In the genomic region with DNA sequence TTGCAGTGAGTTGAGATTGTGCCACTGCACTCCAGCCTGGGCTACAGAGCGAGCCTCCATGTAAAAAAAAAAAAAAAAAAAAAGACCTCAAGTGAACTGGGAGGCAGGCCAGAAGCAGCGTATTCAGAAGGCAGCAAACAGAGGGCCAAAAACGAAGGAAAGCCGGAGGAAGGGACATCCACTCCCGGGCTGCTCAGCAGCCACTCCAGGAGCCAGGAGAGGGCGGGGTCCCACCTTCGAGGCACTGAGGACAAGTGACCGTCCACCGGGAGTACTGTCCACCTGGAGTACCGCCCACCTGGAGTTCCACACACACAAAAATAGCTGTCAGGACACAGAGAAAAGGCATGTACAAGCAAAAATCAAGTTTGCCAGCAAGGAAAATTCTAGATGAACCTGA, we compare ENCODE assay signal across 17 cellular contexts. TPM values are rescaled to one million over a fixed set of nuclear protein-coding genes. Genes with fewer than 3 reads are reported as not detected.
DNase-seq lines count a peak whose midpoint lies in the region; ATAC-seq, FAIRE-seq and TF ChIP-seq lines count a peak whose summit lies in the region.
"Had no signal": no experiment of that assay in that cellular context is flagged by ENCODE, and none has a peak within 500 bp of the region (broad histone marks: within the 10 kb centered on the region; RNA-seq: fewer than 3 reads in every experiment).

No MANE protein-coding gene starts in this region.

- TF ChIP-seq CTCF in GM10266 (IDR thresholded peaks at IDR 0.05; ENCODE audit: control insufficient read depth, insufficient read depth, low read depth, missing control alignments) (no peak), keratinocyte (optimal IDR thresholded peaks at IDR 0.05 in 1 of 3, IDR thresholded peaks at IDR 0.05 in 1 of 3, conservative IDR thresholded peaks at IDR 0.05 in 1 of 3; ENCODE audit: extremely low read depth in 1 of 3, insufficient read depth in 2 of 3, low read length in 3 of 3) (no peak), colonic mucosa (IDR thresholded peaks at IDR 0.05) (no peak)

- intact Hi-C loops in colonic mucosa (cut with DNase I) = no loop called here

- H3K9me3 Mint-ChIP-seq in stimulated activated naive B cell treated with anti-CD40 and anti-IgM and Interleukin-4, amounts not matched to agents 10 μg/mL and 1 μg/mL and 100 μg/mL, for 72 hours = no peaks in the 10 kb centered on the region
- H3K9me3 Mint-ChIP-seq: activated T-helper 1 cell treated with anti-CD3 and anti-CD28 coated beads, Interleukin-12 subunit alpha, Interleukin-12 subunit beta, Interleukin-2, Interleukin-4 antibody, amounts not matched to agents 30 ng/mL and 10 ng/mL and 1 ng/mL, durations not matched to agents 14 hours and 24 hours and 36 hours; CD8-positive, alpha-beta T cell; central memory CD8-positive, alpha-beta T cell; naive B cell had no signal

- no peaks in the 10 kb centered on the region for H3K9me3 ChIP-seq in keratinocyte (ENCODE audit: control insufficient read depth, low read depth, low read length)
- H3K9me3 ChIP-seq in skeletal muscle satellite cell (replicated peaks; ENCODE audit: low read length) = no peaks in the 10 kb centered on the region
- no peaks in the 10 kb centered on the region for H3K9me3 ChIP-seq in colonic mucosa
- H3K9me3 ChIP-seq: thoracic aorta had no signal

- peaks cover 4% of the 10 kb centered on the region for H3K9me1 ChIP-seq in keratinocyte (ENCODE audit: control insufficient read depth, extremely low read depth, insufficient read depth, low read length)

- peaks cover 9 to 42% of the 10 kb centered on the region in 2 donors for H3K36me3 Mint-ChIP-seq in stimulated activated naive B cell treated with anti-CD40 and anti-IgM and Interleukin-4, amounts not matched to agents 10 μg/mL and 1 μg/mL and 100 μg/mL, for 72 hours
- H3K36me3 Mint-ChIP-seq: naive B cell had no signal

- no peaks in the 10 kb centered on the region for H3K27me3 ChIP-seq in keratinocyte (ENCODE audit: control insufficient read depth, extremely low read depth, insufficient read depth, low read length)
- no peaks in the 10 kb centered on the region for H3K27me3 ChIP-seq in skeletal muscle satellite cell (ENCODE audit: control insufficient read depth, insufficient read depth, low read length)
- H3K27me3 ChIP-seq in colonic mucosa = no peaks in the 10 kb centered on the region

- H3K27ac Mint-ChIP-seq in stimulated activated naive B cell treated with anti-CD40 and anti-IgM and Interleukin-4, amounts not matched to agents 10 μg/mL and 1 μg/mL and 100 μg/mL, for 72 hours = no peak overlapping the region
- H3K27ac Mint-ChIP-seq: activated T-helper 1 cell treated with anti-CD3 and anti-CD28 coated beads, Interleukin-12 subunit alpha, Interleukin-12 subunit beta, Interleukin-2, Interleukin-4 antibody, amounts not matched to agents 30 ng/mL and 10 ng/mL and 1 ng/mL, durations not matched to agents 14 hours and 24 hours and 36 hours; CD8-positive, alpha-beta T cell had no signal

- no peaks in the 10 kb centered on the region for H3K27me3 Mint-ChIP-seq in stimulated activated naive B cell treated with anti-CD40 and anti-IgM and Interleukin-4, amounts not matched to agents 10 μg/mL and 1 μg/mL and 100 μg/mL, for 72 hours
- H3K27me3 Mint-ChIP-seq: central memory CD8-positive, alpha-beta T cell; naive B cell had no signal

- no peak for ATAC-seq in esophagus mucosa
- ATAC-seq in stimulated activated naive B cell treated with anti-CD40 and anti-IgM and Interleukin-4, amounts not matched to agents 10 μg/mL and 1 μg/mL and 100 μg/mL, for 72 hours (replicated peaks) = no peak
- ATAC-seq: CD8-positive, alpha-beta T cell had no signal

- H3K79me2 ChIP-seq in keratinocyte (ENCODE audit: control insufficient read depth, insufficient read depth, low read length) = peaks cover 90% of the 10 kb centered on the region

- DNase-seq in GM10266 (ENCODE audit: extremely low spot score) = peak; percentile 16
- peak; percentile 65 for DNase-seq in cerebellar cortex (ENCODE audit: low spot score)
- DNase-seq in keratinocyte (ENCODE audit: low read depth, low spot score) = no peak
- DNase-seq in colonic mucosa = no peak
- DNase-seq in activated naive CD4-positive, alpha-beta T cell treated with Interleukin-2 at 50 U/mL for 16 hours = no peak
- DNase-seq in stimulated activated naive B cell treated with anti-CD40 and anti-IgM and Interleukin-4, amounts not matched to agents 10 μg/mL and 1 μg/mL and 100 μg/mL, for 72 hours = no peak
- DNase-seq: naive B cell, NCI-H226 had no signal

- H3K36me3 ChIP-seq in keratinocyte (ENCODE audit: control insufficient read depth in 2 of 2, extremely low read depth in 1 of 2, insufficient read depth in 2 of 2, low read length in 2 of 2) = peaks cover 11 to 17% of the 10 kb centered on the region in 2 experiments
- peaks cover 14% of the 10 kb centered on the region for H3K36me3 ChIP-seq in skeletal muscle satellite cell (ENCODE audit: insufficient read depth, low read length)
- no peaks in the 10 kb centered on the region for H3K36me3 ChIP-seq in colonic mucosa
- H3K36me3 ChIP-seq: thoracic aorta had no signal

- H3K9ac ChIP-seq in keratinocyte (ENCODE audit: control insufficient read depth, extremely low read depth, insufficient read depth, low read length) = peak overlapping the region; percentile 66
- peak overlapping the region; percentile 16 for H3K9ac ChIP-seq in skeletal muscle satellite cell (ENCODE audit: low read depth, low read length)
- peak overlapping the region in 1 of 2 donors; percentile 63 for H3K9ac ChIP-seq in colonic mucosa (ENCODE audit: low read depth in 2 of 2, low read length in 2 of 2)
- H3K9ac ChIP-seq: KMS-11 had no signal

- H3K4me3 Mint-ChIP-seq in stimulated activated naive B cell treated with anti-CD40 and anti-IgM and Interleukin-4, amounts not matched to agents 10 μg/mL and 1 μg/mL and 100 μg/mL, for 72 hours = no peak overlapping the region
- H3K4me3 Mint-ChIP-seq: activated T-helper 1 cell treated with anti-CD3 and anti-CD28 coated beads, Interleukin-12 subunit alpha, Interleukin-12 subunit beta, Interleukin-2, Interleukin-4 antibody, amounts not matched to agents 30 ng/mL and 10 ng/mL and 1 ng/mL, durations not matched to agents 14 hours and 24 hours and 36 hours; CD8-positive, alpha-beta T cell; central memory CD8-positive, alpha-beta T cell had no signal

- peak overlapping the region; percentile 60 for H3K27ac ChIP-seq in keratinocyte (ENCODE audit: control insufficient read depth, insufficient read depth, low read length)
- H3K27ac ChIP-seq in colonic mucosa = no peak overlapping the region
- H3K27ac ChIP-seq: KMS-11 had no signal

- peak overlapping the region in 2 of 3 experiments; percentile 23 to 56 for H3K4me3 ChIP-seq in keratinocyte (ENCODE audit: control insufficient read depth in 2 of 3, extremely low read depth in 1 of 3, insufficient read depth in 2 of 3, low read depth in 1 of 3, low read length in 3 of 3)
- no peak overlapping the region for H3K4me3 ChIP-seq in skeletal muscle satellite cell (ENCODE audit: low read length)
- no peak overlapping the region for H3K4me3 ChIP-seq in colonic mucosa
- H3K4me3 ChIP-seq: thoracic aorta had no signal

- peak overlapping the region; percentile 77 for H3K4me2 ChIP-seq in keratinocyte (ENCODE audit: control insufficient read depth, extremely low read depth, insufficient read depth, low read depth, low read length)
- H3K4me2 ChIP-seq in skeletal muscle satellite cell (ENCODE audit: low read length) = no peak overlapping the region
- H3K4me2 ChIP-seq: KMS-11 had no signal

- H3K4me1 ChIP-seq in keratinocyte (ENCODE audit: control insufficient read depth, extremely low read depth, insufficient read depth, low read length) = peaks cover 49% of the 10 kb centered on the region
- peaks cover 22% of the 10 kb centered on the region for H3K4me1 ChIP-seq in skeletal muscle satellite cell (ENCODE audit: control insufficient read depth, insufficient read depth, low read length)
- H3K4me1 ChIP-seq in colonic mucosa = peaks cover 39% of the 10 kb centered on the region

- H4K20me1 ChIP-seq in keratinocyte (ENCODE audit: control insufficient read depth, extremely low read depth, insufficient read depth, low read length) = peaks cover 18% of the 10 kb centered on the region

- no peak for FAIRE-seq in keratinocyte (lab: Jason Lieb, UNC)
- FAIRE-seq: GM19239, TTC549 had no signal

- peaks cover 42 to 65% of the 10 kb centered on the region in 2 donors for H3K4me1 Mint-ChIP-seq in stimulated activated naive B cell treated with anti-CD40 and anti-IgM and Interleukin-4, amounts not matched to agents 10 μg/mL and 1 μg/mL and 100 μg/mL, for 72 hours

- no peak overlapping the region for H2AFZ ChIP-seq in keratinocyte (ENCODE audit: control insufficient read depth, low read length)

- dilution Hi-C loops in keratinocyte (cut with MboI; ENCODE audit: extremely low pct_ligation_motif_present, low sequenced_read_pairs) = no loop called here

RNA-seq across cellular contexts. Expression of gene TOLLIP, which starts 5.5 kb away (rescaled TPM):
- 40.2 to 89.3 TPM (median 73.8 TPM) in 3 replicates for polyA plus RNA-seq in keratinocyte
- polyA plus RNA-seq in keratinocyte (2011; ENCODE audit: low read depth) = 42.4 TPM
- polyA plus RNA-seq in keratinocyte (2011; cell fraction: cytosol; rRNA removed) = 59.4 and 104 TPM in 2 replicates
- 61.6 and 80.3 TPM in 2 replicates for polyA plus RNA-seq in keratinocyte (2011; cell fraction: nucleus; rRNA removed)
- polyA plus RNA-seq in keratinocyte (2012; ENCODE audit: low replicate concordance) = 67.5 and 77.7 TPM in 2 replicates
- 69.0 to 167 TPM (median 81.6 TPM) in 3 replicates for polyA minus RNA-seq in keratinocyte
- 104 TPM for polyA minus RNA-seq in keratinocyte (2011; cell fraction: cytosol; rRNA and poly(A)+ RNA removed)
- polyA minus RNA-seq in keratinocyte (2011; cell fraction: nucleus; rRNA and poly(A)+ RNA removed) = 34.6 and 41.6 TPM in 2 replicates
- total RNA-seq in skeletal muscle satellite cell (2012; rRNA removed) = 24.5 and 27.4 TPM in 2 replicates
- total RNA-seq in esophagus mucosa (118 TPM), colonic mucosa (10 to 100 TPM; 49.8 to 59.7 TPM)

Comparison
In these comparisons a context has a peak if more than half of its experiments do, and no peak if none do; other contexts are left out.
1. DNase-seq: peak in GM10266 (single experiment) and cerebellar cortex (single experiment); none in keratinocyte (single experiment), colonic mucosa (single experiment), activated naive CD4-positive, alpha-beta T cell treated with Interleukin-2 at 50 U/mL for 16 hours (single experiment) and stimulated activated naive B cell treated with anti-CD40 and anti-IgM and Interleukin-4, amounts not matched to agents 10 μg/mL and 1 μg/mL and 100 μg/mL, for 72 hours (single experiment).
2. H3K4me3 ChIP-seq: peak in keratinocyte (2 of 3); none in skeletal muscle satellite cell (single experiment) and colonic mucosa (single experiment).